Comparison of ENCODE assay signal across 1 cellular context in genomic region chr2:101435011-101435862, GRCh38.
A peak's percentile ranks its signal among the peaks of the same experiment; 100 is the strongest.
TF ChIP-seq lines count a peak whose summit lies in the region.

No MANE protein-coding gene starts in this region.

TF ChIP-seq in IMR-90, 13 proteins besides CTCF, POLR2A, EP300 and RAD21:
- TF ChIP-seq MAFK (IDR thresholded peaks at IDR 0.05; ENCODE audit: low read depth, low read length) = peak; percentile 97
- TF ChIP-seq USF2 (IDR thresholded peaks at IDR 0.05; ENCODE audit: low read depth, low read length) = no peak
